ENCODE assay signal across 8 cellular contexts in the genomic region with DNA sequence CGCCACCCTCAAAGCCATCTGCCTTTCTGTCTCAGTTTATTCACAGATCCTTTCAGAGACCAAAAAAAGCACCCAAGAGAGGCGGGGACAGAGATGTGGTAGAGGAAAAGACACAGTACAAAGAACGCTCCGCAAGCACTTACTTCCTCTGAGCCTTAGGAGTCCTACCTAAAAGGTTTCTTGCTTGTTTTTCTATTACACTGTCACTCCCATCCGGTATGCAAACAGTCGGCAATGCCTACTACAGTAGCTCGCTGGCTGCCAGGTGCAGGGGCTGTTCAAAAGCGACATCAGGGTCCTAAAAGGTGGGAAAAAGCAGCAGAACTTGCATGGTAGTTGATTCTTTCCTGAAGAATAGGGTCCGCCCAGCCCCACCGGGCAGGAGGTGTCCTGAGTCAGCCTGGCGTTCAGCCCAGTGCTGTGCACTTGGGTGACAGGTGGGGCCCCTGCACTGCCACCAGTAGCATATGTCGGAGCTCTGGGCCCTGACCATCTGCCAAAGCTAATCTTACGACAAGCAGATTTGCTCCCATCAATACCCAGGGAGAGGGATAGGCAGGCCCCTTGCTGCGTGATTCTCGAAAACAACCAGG. TPM values are rescaled to one million over a fixed set of nuclear protein-coding genes. Genes with fewer than 3 reads are reported as not detected.
A peak's percentile ranks its signal among the peaks of the same experiment; 100 is the strongest.
DNase-seq lines count a peak whose midpoint lies in the region; ATAC-seq and TF ChIP-seq lines count a peak whose summit lies in the region.

No MANE protein-coding gene starts in this region.

- H3K79me2 ChIP-seq in GM23338 (replicated peaks; ENCODE audit: insufficient read depth), result peaks cover 11% of the 10 kb centered on the region

- H2AFZ ChIP-seq in GM23338, result peak overlapping the region; percentile 94

- H3K27ac ChIP-seq in GM23338 (ENCODE audit: low read depth) (peak overlapping the region; percentile 55; the same call in 1 of the 2 replicates), tibial artery (peak overlapping the region; percentile 62 to 79)
- peak overlapping the region; percentile 86 for H3K27ac ChIP-seq in effector memory CD4-positive, alpha-beta T cell (ENCODE audit: insufficient read depth, low read length, poor library complexity, severe bottlenecking)

- peak overlapping the region; percentile 95 for H3K4me2 ChIP-seq in GM23338

- intact Hi-C loops in tibial artery (cut with DNase I; ENCODE audit: low total_unique reads), result no loop called here

- no peaks in the 10 kb centered on the region for H3K27me3 ChIP-seq in GM23338 (ENCODE audit: insufficient read depth)
- H3K27me3 ChIP-seq in effector memory CD4-positive, alpha-beta T cell (replicated peaks; ENCODE audit: control insufficient read depth, insufficient read depth, low read length, poor library complexity, severe bottlenecking), result no peaks in the 10 kb centered on the region
- H3K27me3 ChIP-seq in tibial artery, result no peaks in the 10 kb centered on the region

- peaks cover 18% of the 10 kb centered on the region for H3K4me1 Mint-ChIP-seq in GM23338

- H3K9me3 ChIP-seq in effector memory CD4-positive, alpha-beta T cell (ENCODE audit: control insufficient read depth, low read length), result no peaks in the 10 kb centered on the region
- no peaks in the 10 kb centered on the region for H3K9me3 ChIP-seq in tibial artery

- H3F3A ChIP-seq in GM23338 (replicated peaks; ENCODE audit: low read depth), result peaks cover 14% of the 10 kb centered on the region; the same call in 1 of the 2 replicates

- ATAC-seq in GM23338, result peak; percentile 30

- H3K27ac Mint-ChIP-seq in GM23338, result no peak overlapping the region

- no peaks in the 10 kb centered on the region for H3K9me2 ChIP-seq in GM23338 (ENCODE audit: insufficient read depth)

- H3K27me3 Mint-ChIP-seq in GM23338 (ENCODE audit: insufficient read depth, low read depth, poor library complexity), result peaks cover 10% of the 10 kb centered on the region

- peaks cover 3% of the 10 kb centered on the region; the same call in 1 of the 3 replicates for H3K36me3 Mint-ChIP-seq in GM23338 (ENCODE audit: low read depth)

- H3K4me3 Mint-ChIP-seq in GM23338, result peak overlapping the region; percentile 92

- H4K20me1 ChIP-seq in GM23338 (replicated peaks; ENCODE audit: insufficient read depth), result 0 out of 2 replicates have a peak, but pooled peaks cover 3% of the 10 kb centered on the region

- H3K36me3 ChIP-seq in GM23338 (ENCODE audit: insufficient read depth), result no peaks in the 10 kb centered on the region
- H3K36me3 ChIP-seq in effector memory CD4-positive, alpha-beta T cell (ENCODE audit: control insufficient read depth, insufficient read depth, low read length), result peaks cover 8% of the 10 kb centered on the region
- H3K36me3 ChIP-seq in tibial artery, result peaks cover 0 to 4% (median 0%) of the 10 kb centered on the region in 3 donors

- POLR2A ChIA-PET in GM10248 (lab: Yijun Ruan, JAX), result no interaction called here

- TF ChIP-seq CTCF in GM10248 (IDR thresholded peaks at IDR 0.05; ENCODE audit: control extremely low read depth, extremely low read depth, low read depth, missing control alignments) (no peak), GM23338 (conservative IDR thresholded peaks at IDR 0.05; ENCODE audit: low read depth in 2 of 2) (no peak), tibial artery (IDR thresholded peaks at IDR 0.05) (no peak)

- CTCF ChIA-PET in GM10248 (lab: Yijun Ruan, JAX), result interaction anchor here (1.4 to 2.2 kb wide), 2 partner anchors 16 to 82 kb away, joined by 6 to 13 read pairs; no protein-coding TSS in a partner anchor

- no peaks in the 10 kb centered on the region; the same call in 2 of the 3 replicates for H3K9me3 Mint-ChIP-seq in GM23338

- DNase-seq in GM10248 (ENCODE audit: extremely low spot score), result peak; percentile 48
- DNase-seq in GM23338 (ENCODE audit: low spot score), result peak; percentile 45
- peak; percentile 40 for DNase-seq in M059J (ENCODE audit: low read depth)
- DNase-seq in activated CD4-positive, alpha-beta T cell treated with anti-CD3 and anti-CD28 coated beads for 48 hours, result peak; percentile 45
- peak in 2 of 3 donors; percentile 20 to 28 for DNase-seq in effector memory CD4-positive, alpha-beta T cell
- peak; percentile 21 for DNase-seq in mucosa of gallbladder (ENCODE audit: low spot score)
- DNase-seq in tibial artery, result peak in 1 of 2 donors; percentile 30
- no peak for DNase-seq in T1000 (lab: John Stamatoyannopoulos, UW)

- H3K4me3 ChIP-seq in GM23338 (peak overlapping the region; percentile 95), tibial artery (peak overlapping the region; percentile 79 to 87)
- H3K4me3 ChIP-seq in effector memory CD4-positive, alpha-beta T cell (ENCODE audit: insufficient read depth, low read depth, low read length, poor library complexity, severe bottlenecking), result peak overlapping the region; percentile 85

- H3K4me1 ChIP-seq in GM23338 (ENCODE audit: insufficient read depth) (peaks cover 19% of the 10 kb centered on the region), tibial artery (peaks cover 0 to 27% (median 21%) of the 10 kb centered on the region in 4 donors)
- H3K4me1 ChIP-seq in effector memory CD4-positive, alpha-beta T cell (ENCODE audit: control insufficient read depth, insufficient read depth, low read length, poor library complexity, severe bottlenecking), result peaks cover 37% of the 10 kb centered on the region

TF ChIP-seq in GM23338, 12 proteins besides CTCF, POLR2A, EP300 and RAD21:
- no peak for TF ChIP-seq ZNF331 (CRISPR knock-in tag; IDR thresholded peaks at IDR 0.05; ENCODE audit: low read depth)
- TF ChIP-seq, protein P1, sequence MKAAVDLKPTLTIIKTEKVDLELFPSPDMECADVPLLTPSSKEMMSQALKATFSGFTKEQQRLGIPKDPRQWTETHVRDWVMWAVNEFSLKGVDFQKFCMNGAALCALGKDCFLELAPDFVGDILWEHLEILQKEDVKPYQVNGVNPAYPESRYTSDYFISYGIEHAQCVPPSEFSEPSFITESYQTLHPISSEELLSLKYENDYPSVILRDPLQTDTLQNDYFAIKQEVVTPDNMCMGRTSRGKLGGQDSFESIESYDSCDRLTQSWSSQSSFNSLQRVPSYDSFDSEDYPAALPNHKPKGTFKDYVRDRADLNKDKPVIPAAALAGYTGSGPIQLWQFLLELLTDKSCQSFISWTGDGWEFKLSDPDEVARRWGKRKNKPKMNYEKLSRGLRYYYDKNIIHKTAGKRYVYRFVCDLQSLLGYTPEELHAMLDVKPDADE (IDR thresholded peaks at IDR 0.05), result no peak
- no peak for TF ChIP-seq EZH2 (IDR thresholded peaks at IDR 0.05; ENCODE audit: low read depth, unreplicated experiment)
- TF ChIP-seq ZNF114 (CRISPR knock-in tag; IDR thresholded peaks at IDR 0.05), result no peak

RNA-seq across cellular contexts. Expression of a gene that starts 0.7 kb away (rescaled TPM):
- total RNA-seq in GM23338 (2014; rRNA removed; shearing (Covaris generic)), result 8.3 and 24.4 TPM in 2 replicates
- polyA plus RNA-seq in GM23338 (2016; fragmentation: Nextera tagmentation; extraction: Ambion mirVana), result 4.4 and 4.6 TPM in 2 replicates
- 16.8 and 23.1 TPM in 2 replicates for total RNA-seq in M059J (2014; rRNA removed; shearing (Covaris generic))
- total RNA-seq in mucosa of gallbladder, result 42.3 TPM

RNA-seq across cellular contexts. Expression of a gene that starts 30.1 kb away (rescaled TPM):
- total RNA-seq in GM23338 (2014; rRNA removed; shearing (Covaris generic)), result 21.7 and 25.2 TPM in 2 replicates
- 66.1 and 141 TPM in 2 replicates for polyA plus RNA-seq in GM23338 (2016; fragmentation: Nextera tagmentation; extraction: Ambion mirVana)
- total RNA-seq in M059J (2014; rRNA removed; shearing (Covaris generic)), result 31.6 and 37.5 TPM in 2 replicates
- 198 TPM for total RNA-seq in mucosa of gallbladder

RNA-seq across cellular contexts. Expression of a gene that starts 40.1 kb away (rescaled TPM):
- total RNA-seq in GM23338 (2014; rRNA removed; shearing (Covaris generic)), result 8.3 and 10.9 TPM in 2 replicates
- polyA plus RNA-seq in GM23338 (2016; fragmentation: Nextera tagmentation; extraction: Ambion mirVana), result 0.99 and 1.4 TPM in 2 replicates
- not detected in 2 replicates for total RNA-seq in M059J (2014; rRNA removed; shearing (Covaris generic))
- total RNA-seq in mucosa of gallbladder, result 3.3 TPM
